In the genomic region with DNA sequence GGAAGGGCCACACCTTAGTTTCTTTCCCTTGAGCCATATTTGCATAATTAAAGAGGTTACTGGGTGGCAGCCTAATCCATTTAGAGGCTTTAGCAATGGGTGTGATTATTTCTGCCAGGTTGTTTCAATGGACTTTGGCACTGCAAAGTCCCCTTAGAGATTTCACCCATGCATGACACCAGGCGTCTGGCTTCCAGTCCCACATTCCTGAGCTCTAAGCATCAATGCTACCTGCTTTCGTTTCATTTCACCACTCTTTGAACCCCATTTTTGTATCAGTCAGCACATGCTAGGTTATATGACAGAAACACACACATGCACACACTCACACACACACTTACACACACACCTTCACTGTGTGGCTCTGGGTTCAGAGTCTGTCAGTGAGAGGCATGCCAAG, we compare ENCODE assay signal across 1 cellular context.
TF ChIP-seq lines count a peak whose summit lies in the region.

No MANE protein-coding gene starts in this region.

TF ChIP-seq in H1, 55 proteins besides CTCF, POLR2A, EP300 and RAD21 (continued from another document):
- no peak for TF ChIP-seq SAP30 (IDR thresholded peaks at IDR 0.05; ENCODE audit: insufficient read depth, insufficient replicate concordance, low read length)
- TF ChIP-seq POLR2AphosphoS5 (IDR thresholded peaks at IDR 0.05; ENCODE audit: low read depth, low read length): no peak
- no peak for TF ChIP-seq CREB1 (IDR thresholded peaks at IDR 0.05)
- TF ChIP-seq FOSL1 (IDR thresholded peaks at IDR 0.05; ENCODE audit: insufficient read depth, low read depth, low read length): no peak
- TF ChIP-seq JUND (IDR thresholded peaks at IDR 0.05; ENCODE audit: low read length): no peak
- no peak for TF ChIP-seq HDAC2 (IDR thresholded peaks at IDR 0.05; ENCODE audit: borderline replicate concordance in 1 of 2, low read depth in 2 of 2, low read length in 2 of 2)
- no peak for TF ChIP-seq HDAC6 (IDR thresholded peaks at IDR 0.05; ENCODE audit: low read depth, low read length)
- no peak for TF ChIP-seq RBBP5 (IDR thresholded peaks at IDR 0.05; ENCODE audit: borderline replicate concordance, low read depth, low read length)
- no peak for TF ChIP-seq NANOG (IDR thresholded peaks at IDR 0.05; ENCODE audit: insufficient read depth, low read depth, low read length, poor library complexity, severe bottlenecking)
- TF ChIP-seq ZNF274 (IDR thresholded peaks at IDR 0.05; ENCODE audit: borderline replicate concordance, extremely low read depth, low read length): no peak
- no peak for TF ChIP-seq TCF12 (IDR thresholded peaks at IDR 0.05; ENCODE audit: low read depth, low read length)
- no peak for TF ChIP-seq POU5F1 (IDR thresholded peaks at IDR 0.05; ENCODE audit: low read depth, low read length)
- no peak for TF ChIP-seq YY1 (IDR thresholded peaks at IDR 0.05; ENCODE audit: low read depth, low read length)
- TF ChIP-seq KDM5A (IDR thresholded peaks at IDR 0.05; ENCODE audit: low read length): no peak
